Comparison of ENCODE assay signal across 24 cellular contexts in the genomic region with DNA sequence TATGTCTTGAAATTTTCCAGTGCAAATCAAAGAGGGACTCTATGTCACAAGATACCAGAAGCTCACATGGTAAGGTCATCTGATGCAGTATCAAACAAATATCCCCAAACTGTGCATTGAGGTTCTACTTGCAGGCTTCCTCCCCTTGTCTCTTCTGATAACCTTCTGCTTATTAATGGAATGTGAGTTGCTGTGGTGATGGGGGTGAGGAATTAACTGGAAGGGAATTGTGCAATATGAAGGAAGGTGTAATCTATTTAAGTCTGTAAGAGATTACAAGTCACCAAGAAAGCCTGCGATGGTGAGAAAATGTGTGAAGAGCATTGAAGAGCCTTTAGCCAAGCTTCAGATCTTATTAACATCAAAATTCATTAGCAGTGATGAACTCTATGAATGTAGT. TPM values are rescaled to one million over a fixed set of nuclear protein-coding genes. Genes with fewer than 3 reads are reported as not detected.
A peak's percentile ranks its signal among the peaks of the same experiment; 100 is the strongest.
DNase-seq lines count a peak whose midpoint lies in the region; ATAC-seq, FAIRE-seq and TF ChIP-seq lines count a peak whose summit lies in the region.
"Had no signal": no experiment of that assay in that cellular context is flagged by ENCODE, and none has a peak within 500 bp of the region (broad histone marks: within the 10 kb centered on the region; RNA-seq: fewer than 3 reads in every experiment).

No MANE protein-coding gene starts in this region.

- peak; percentile 53 for FAIRE-seq in GM19239 (lab: Jason Lieb, UNC)
- FAIRE-seq: A549, D721Med, GM12878, H54 had no signal

- TF ChIP-seq CTCF in fibroblast of the aortic adventitia (IDR thresholded peaks at IDR 0.05; ENCODE audit: insufficient read depth, low read length): no peak

- DNase-seq in GM19239 (ENCODE audit: insufficient read length, low spot score): no peak
- DNase-seq in amniotic epithelial cell (ENCODE audit: low read depth): peak; percentile 66
- peak; percentile 11 for DNase-seq in fibroblast of the aortic adventitia (ENCODE audit: low read depth)
- DNase-seq in activated effector memory CD4-positive, alpha-beta T cell treated with Interleukin-2 at 50 U/mL for 16 hours: no peak
- DNase-seq in SW 1271 (lab: John Stamatoyannopoulos, UW): no peak
- DNase-seq: 8988T; ACHN; AML-193; BE2C; CD4-positive, alpha-beta T cell; CD8-positive, alpha-beta memory T cell; DMS 273 treated with DMSO at 0.1 percent for 48 hours; DMS79; EL; GDM1; GOT3; HFFc6 had no signal

- no peak overlapping the region for H3K4me3 ChIP-seq in fibroblast of the aortic adventitia (ENCODE audit: low read depth, low read length)
- H3K4me3 ChIP-seq: A549; BLaER1 treated with 17β-estradiol and CSF1 and Interleukin-3, amounts not matched to agents 10 nM and 100 nM; GM12878; HAP-1 had no signal

- no peak for ATAC-seq in HG02970 (IDR thresholded peaks at IDR 0.05; ENCODE audit: low FRiP score, unreplicated experiment)
- ATAC-seq: A549, GM12878 had no signal

RNA-seq across cellular contexts. Expression of a gene that starts 15.4 kb away (rescaled TPM):
- 226 and 388 TPM in 2 replicates for total RNA-seq in fibroblast of the aortic adventitia (ENCODE audit: low replicate concordance)

Comparison
In these comparisons a context has a peak if more than half of its experiments do, and no peak if none do; other contexts are left out.
1. DNase-seq: peak in amniotic epithelial cell (single experiment) and fibroblast of the aortic adventitia (single experiment); none in GM19239 (single experiment), activated effector memory CD4-positive, alpha-beta T cell treated with Interleukin-2 at 50 U/mL for 16 hours (single experiment) and SW 1271 (0 of 2).